ENCODE assay signal across 9 cellular contexts in the genomic region with DNA sequence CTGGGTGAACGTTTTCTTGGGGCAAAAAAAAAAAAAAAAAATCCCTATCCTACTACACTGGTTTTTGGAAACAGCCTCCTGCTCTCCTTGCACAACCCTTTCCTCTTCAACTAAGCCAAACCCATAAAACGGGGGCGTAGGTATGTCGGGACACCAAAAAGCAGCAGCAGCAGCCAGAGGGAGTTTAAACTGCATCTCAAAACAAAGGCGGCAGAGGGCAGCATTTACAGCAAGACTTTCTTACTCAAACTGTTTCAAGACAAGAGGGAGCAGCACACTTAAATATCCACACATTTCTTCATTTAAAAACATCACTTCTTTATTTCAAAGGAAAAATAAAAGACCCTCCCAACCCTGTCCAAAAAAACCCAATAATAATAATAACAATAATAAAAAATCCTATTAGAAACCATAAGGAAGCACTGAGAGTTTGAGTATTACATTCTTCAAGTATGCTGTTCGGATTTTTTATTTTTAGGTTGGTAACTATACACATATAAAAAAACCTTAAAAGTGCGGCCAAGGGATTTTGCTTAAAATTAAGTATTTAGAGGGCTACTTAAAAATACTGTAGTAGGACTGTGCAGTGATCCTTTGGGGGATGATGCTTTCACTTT. TPM values are rescaled to one million over a fixed set of nuclear protein-coding genes. Genes with fewer than 3 reads are reported as not detected.
DNase-seq lines count a peak whose midpoint lies in the region; ATAC-seq and TF ChIP-seq lines count a peak whose summit lies in the region.
"Had no signal": no experiment of that assay in that cellular context is flagged by ENCODE, and none has a peak within 500 bp of the region (broad histone marks: within the 10 kb centered on the region; RNA-seq: fewer than 3 reads in every experiment).

No MANE protein-coding gene starts in this region.

- no peaks in the 10 kb centered on the region for H3F3A ChIP-seq in DOHH2 (ENCODE audit: control insufficient read depth, insufficient read depth)

- H3K4me2 ChIP-seq in DOHH2 (ENCODE audit: low read length) = no peak overlapping the region
- H3K4me2 ChIP-seq in KMS-11 = no peak overlapping the region

- H2AFZ ChIP-seq in KMS-11 (ENCODE audit: low read depth) = no peak overlapping the region

- H3K27me3 ChIP-seq in DOHH2 (ENCODE audit: control insufficient read depth, low read length) (no peaks in the 10 kb centered on the region), KMS-11 (ENCODE audit: insufficient read depth, low read depth) (no peaks in the 10 kb centered on the region), spleen (replicated peaks in 1 of 7) (no peaks in the 10 kb centered on the region)

- no peak overlapping the region for H3K9ac ChIP-seq in KMS-11

- H3K9me2 ChIP-seq in DOHH2 (replicated peaks; ENCODE audit: control insufficient read depth, low read length) = no peaks in the 10 kb centered on the region

- POLR2A ChIA-PET in T-cell (lab: Charles Lee) = no interaction called here

- CTCF ChIA-PET in T-cell (lab: Charles Lee) = interaction anchor here (0.7 to 1.2 kb wide), 4 partner anchors 80 to 395 kb away, joined by 3 to 4 read pairs (median 4); no protein-coding TSS in a partner anchor

- no peak overlapping the region for H3K27ac Mint-ChIP-seq in T-cell
- H3K27ac Mint-ChIP-seq: activated naive CD4-positive, alpha-beta T cell treated with anti-CD3 and anti-CD28 coated beads, Interleukin-2, amount 50 U/mL, for 72 hours had no signal

- H3K79me2 ChIP-seq in DOHH2 (ENCODE audit: control insufficient read depth, low read length) (no peaks in the 10 kb centered on the region), KMS-11 (ENCODE audit: insufficient read depth, low read depth) (no peaks in the 10 kb centered on the region)

- no peaks in the 10 kb centered on the region for H3K27me3 Mint-ChIP-seq in T-cell

- peak; percentile 67 for TF ChIP-seq CTCF in DOHH2 (IDR thresholded peaks at IDR 0.05; ENCODE audit: low read depth, low read length, poor library complexity, severe bottlenecking)
- peak; percentile 86 for TF ChIP-seq CTCF in KMS-11 (conservative IDR thresholded peaks at IDR 0.05; ENCODE audit: low read depth, low read length)
- peak; percentile 70 for TF ChIP-seq CTCF in astrocyte of the spinal cord (IDR thresholded peaks at IDR 0.05; ENCODE audit: low read depth, low read length)
- peak; percentile 46 to 77 (median 68) for TF ChIP-seq CTCF in spleen (IDR thresholded peaks at IDR 0.05 in 8 of 11, conservative IDR thresholded peaks at IDR 0.05 in 3 of 11)

- H3K27ac ChIP-seq in DOHH2 (ENCODE audit: low read depth, low read length) (no peak overlapping the region), KMS-11 (no peak overlapping the region), spleen (no peak overlapping the region)

- no peaks in the 10 kb centered on the region for H3K36me3 ChIP-seq in DOHH2 (ENCODE audit: control insufficient read depth, low read length)
- no peaks in the 10 kb centered on the region for H3K36me3 ChIP-seq in KMS-11 (ENCODE audit: insufficient read depth)
- H3K36me3 ChIP-seq in spleen = peaks cover 0 to 39% (median 7%) of the 10 kb centered on the region in 6 donors

- intact Hi-C loops in spleen (cut with DNase I; ENCODE audit: low total_unique reads) = no loop called here

- H3K36me3 Mint-ChIP-seq in T-cell = peaks cover 27% of the 10 kb centered on the region
- H3K36me3 Mint-ChIP-seq: activated naive CD4-positive, alpha-beta T cell treated with anti-CD3 and anti-CD28 coated beads, Interleukin-2, amount 50 U/mL, for 72 hours had no signal

- no peak for TF ChIP-seq POLR2A in spleen (IDR thresholded peaks at IDR 0.05)

- H3K9me3 ChIP-seq in DOHH2 (ENCODE audit: control insufficient read depth, insufficient read depth, low read length) (no peaks in the 10 kb centered on the region), spleen (no peaks in the 10 kb centered on the region)

- in situ Hi-C loops in astrocyte of the spinal cord (cut with HindIII; ENCODE audit: low sequenced_read_pairs) = no loop called here

- ATAC-seq in T-cell (replicated peaks in 1 of 4) (peak in 2 of 4 experiments; percentile 40 to 45), GM19023 (IDR thresholded peaks at IDR 0.05; ENCODE audit: unreplicated experiment) (no peak), GM18502 (IDR thresholded peaks at IDR 0.05; ENCODE audit: poor library complexity, unreplicated experiment) (no peak)

- H3K4me3 ChIP-seq in DOHH2 (ENCODE audit: low read length) (no peak overlapping the region), KMS-11 (IDR thresholded peaks at IDR 0.05; ENCODE audit: insufficient read depth, low read depth, low read length) (no peak overlapping the region), astrocyte of the spinal cord (ENCODE audit: low read depth, low read length) (no peak overlapping the region), spleen (no peak overlapping the region)

- H3K4me3 Mint-ChIP-seq in T-cell = no peak overlapping the region

- H3K4me1 Mint-ChIP-seq in T-cell = peaks cover 0 to 6% (median 2%) of the 10 kb centered on the region in 3 donors

- H3K9me3 Mint-ChIP-seq in T-cell = no peaks in the 10 kb centered on the region
- H3K9me3 Mint-ChIP-seq: activated naive CD4-positive, alpha-beta T cell treated with anti-CD3 and anti-CD28 coated beads, Interleukin-2, amount 50 U/mL, for 72 hours had no signal

- WGBS in spleen, 5 donors = 27 to 36% (median 28%) methylated on average over 7 of the region's 7 CpGs

- H3K4me1 ChIP-seq in DOHH2 (ENCODE audit: control insufficient read depth, low read length) = no peaks in the 10 kb centered on the region
- H3K4me1 ChIP-seq in KMS-11 (ENCODE audit: low read depth, poor library complexity, severe bottlenecking) = no peaks in the 10 kb centered on the region
- peaks cover 0 to 25% (median 12%) of the 10 kb centered on the region in 6 donors for H3K4me1 ChIP-seq in spleen

- DNase-seq in T-cell = peak in 31 of 34 experiments; percentile 14 to 61 (median 40)
- peak; percentile 77 for DNase-seq in astrocyte of the spinal cord (ENCODE audit: low read depth, low spot score)
- peak; percentile 61 for DNase-seq in iPS-NIHi11 (ENCODE audit: low spot score)
- DNase-seq in spleen = no peak

- no peaks in the 10 kb centered on the region for H4K20me1 ChIP-seq in DOHH2 (ENCODE audit: control insufficient read depth, insufficient read depth, low read depth, low read length)
- no peaks in the 10 kb centered on the region for H4K20me1 ChIP-seq in KMS-11 (ENCODE audit: insufficient read depth)

RNA-seq across cellular contexts. Expression of gene PLXND1, which starts 43.9 kb away (rescaled TPM):
- total RNA-seq in T-cell (10 to 100 TPM; 13.6 to 53.3 (median 44.9) TPM), spleen (100 to 1,000 TPM; 121 to 238 (median 170) TPM)
- polyA plus RNA-seq in spleen = 10 to 100 TPM; 44.4 to 97.9 (median 79.2) TPM
